ENCODE assay signal across 8 cellular contexts in genomic region chr16:70685938-70686375, GRCh38. TPM values are rescaled to one million over a fixed set of nuclear protein-coding genes. Genes with fewer than 3 reads are reported as not detected.
DNase-seq lines count a peak whose midpoint lies in the region; ATAC-seq and TF ChIP-seq lines count a peak whose summit lies in the region.

Gene MTSS2, minus strand, starts transcription at chr16:70686053. Its CDS starts 262 bp downstream, at chr16:70685791.

- H3K27ac ChIP-seq in fibroblast of lung (ENCODE audit: insufficient read depth, low read length) (peak within 1 kb of the TSS; percentile 94), transverse colon (peak within 1 kb of the TSS; percentile 87 to 95 (median 91))

- intact Hi-C loops in activated CD4-positive, alpha-beta T cell treated with anti-CD3 and anti-CD28 coated beads, Interleukin-2, amount 10 ng/mL, durations not matched to agents 24 days and 14 days (cut with micrococcal nuclease), result no loop called here
- intact Hi-C loops in transverse colon (cut with DNase I; ENCODE audit: low total_unique reads), result no loop called here

- no peak for TF ChIP-seq EP300 in transverse colon (IDR thresholded peaks at IDR 0.05; ENCODE audit: low read depth)

- H3K4me3 ChIP-seq in fibroblast of lung (replicated peaks in 1 of 4; ENCODE audit: control extremely low read depth in 1 of 4, insufficient read depth in 1 of 4, low read depth in 3 of 4, low read length in 4 of 4), result peak within 1 kb of the TSS; percentile 79 to 96 (median 86)
- H3K4me3 ChIP-seq in transverse colon, result peak within 1 kb of the TSS; percentile 57 to 61 (median 58)

- H3K9me3 ChIP-seq in fibroblast of lung (ENCODE audit: control insufficient read depth, insufficient read depth, low read depth, low read length) (no peaks in the 10 kb centered on the region), transverse colon (no peaks in the 10 kb centered on the region)

- TF ChIP-seq CTCF in fibroblast of lung (conservative IDR thresholded peaks at IDR 0.05 in 1 of 2, IDR thresholded peaks at IDR 0.05 in 1 of 2; ENCODE audit: low read depth in 1 of 2, low read length in 2 of 2), result no peak
- no peak for TF ChIP-seq CTCF in transverse colon (IDR thresholded peaks at IDR 0.05)

- H3K36me3 ChIP-seq in fibroblast of lung (ENCODE audit: control insufficient read depth, insufficient read depth, low read length), result peaks cover 11% of the 10 kb centered on the region
- H3K36me3 ChIP-seq in transverse colon, result no peaks in the 10 kb centered on the region

- H3K27me3 Mint-ChIP-seq in activated CD4-positive, alpha-beta T cell treated with anti-CD3 and anti-CD28 coated beads, Interleukin-2, amount 10 ng/mL, durations not matched to agents 24 days and 14 days, result peaks cover 25% of the 10 kb centered on the region

- peaks cover 59% of the 10 kb centered on the region for H3K4me1 ChIP-seq in fibroblast of lung (ENCODE audit: control insufficient read depth, extremely low read depth, insufficient read depth, low read length)
- peaks cover 59 to 93% (median 81%) of the 10 kb centered on the region in 4 donors for H3K4me1 ChIP-seq in transverse colon

- peak within 1 kb of the TSS; percentile 59 for H3K4me3 Mint-ChIP-seq in activated CD4-positive, alpha-beta T cell treated with anti-CD3 and anti-CD28 coated beads, Interleukin-2, amount 10 ng/mL, durations not matched to agents 24 days and 14 days

- no peak within 1 kb of the TSS for H3K27ac Mint-ChIP-seq in activated CD4-positive, alpha-beta T cell treated with anti-CD3 and anti-CD28 coated beads, Interleukin-2, amount 10 ng/mL, durations not matched to agents 24 days and 14 days

- H3K9me3 Mint-ChIP-seq in activated CD4-positive, alpha-beta T cell treated with anti-CD3 and anti-CD28 coated beads, Interleukin-2, amount 10 ng/mL, durations not matched to agents 24 days and 14 days, result no peaks in the 10 kb centered on the region

- peak within 1 kb of the TSS; percentile 96 for H3K4me2 ChIP-seq in fibroblast of lung (ENCODE audit: extremely low read depth, insufficient read depth, low read length)

- H3K4me1 Mint-ChIP-seq in activated CD4-positive, alpha-beta T cell treated with anti-CD3 and anti-CD28 coated beads, Interleukin-2, amount 10 ng/mL, durations not matched to agents 24 days and 14 days, result no peaks in the 10 kb centered on the region

- no peaks in the 10 kb centered on the region for H4K20me1 ChIP-seq in fibroblast of lung (ENCODE audit: control insufficient read depth, extremely low read depth, insufficient read depth, low read length)

- in situ Hi-C loops in transverse colon (cut with MboI; ENCODE audit: low pct_ligation_motif_present in 1 of 4, low pct_unique_long_range_greater_than_20kb in 1 of 4, low sequenced_read_pairs in 3 of 4), result loop anchor here in 1 of 4 donors (10.0 kb wide), 1 partner anchor 79 kb away; no protein-coding TSS in a partner anchor

- peak within 1 kb of the TSS; percentile 96 for H3K9ac ChIP-seq in fibroblast of lung (ENCODE audit: insufficient read depth, low read length)

- no peak for TF ChIP-seq POLR2A in transverse colon (IDR thresholded peaks at IDR 0.05)

- no peak for ATAC-seq in GM18520 (IDR thresholded peaks at IDR 0.05; ENCODE audit: unreplicated experiment)

- peak; percentile 75 for DNase-seq in activated CD4-positive, alpha-beta T cell treated with anti-CD3 and anti-CD28 coated beads, Interleukin-2, amount 10 ng/mL, durations not matched to agents 24 days and 14 days
- DNase-seq in activated CD4-positive, alpha-beta T cell treated with anti-CD3 and anti-CD28 coated beads, Interleukin-2, amount 50 U/mL, for 4 hours, result no peak
- peak; percentile 6 for DNase-seq in NCI-H146 treated with DMSO at 0.1 percent for 48 hours (lab: John Stamatoyannopoulos, UW; ENCODE audit: unreplicated experiment)
- DNase-seq in activated T-cell treated with anti-CD3 and anti-CD28 coated beads for 48 hours (ENCODE audit: low read depth), result peak; percentile 25
- DNase-seq in fibroblast of lung (ENCODE audit: low read depth in 2 of 2), result peak; percentile 86 to 91
- DNase-seq in mucosa of gallbladder (ENCODE audit: low spot score), result peak; percentile 80
- peak; percentile 77 for DNase-seq in transverse colon

- no peak within 1 kb of the TSS for H2AFZ ChIP-seq in fibroblast of lung (ENCODE audit: low read length)

- H3K27me3 ChIP-seq in fibroblast of lung (ENCODE audit: control insufficient read depth, insufficient read depth, low read length) (no peaks in the 10 kb centered on the region), transverse colon (peaks cover 6% of the 10 kb centered on the region)

- peaks cover 49% of the 10 kb centered on the region for H3K79me2 ChIP-seq in fibroblast of lung (ENCODE audit: control insufficient read depth, insufficient read depth, low read length)

- H3K36me3 Mint-ChIP-seq in activated CD4-positive, alpha-beta T cell treated with anti-CD3 and anti-CD28 coated beads, Interleukin-2, amount 10 ng/mL, durations not matched to agents 24 days and 14 days (ENCODE audit: low read depth), result no peaks in the 10 kb centered on the region

- WGBS in transverse colon (ENCODE audit: low coverage in 1 of 2), 2 donors, result 2% methylated on average over 29 of the region's 72 CpGs; no CpG with 5 or more reads in 1 of the 2 donors

RNA-seq across cellular contexts. Expression of gene MTSS2, which starts in this region (rescaled TPM):
- total RNA-seq in activated CD4-positive, alpha-beta T cell treated with anti-CD3 and anti-CD28 coated beads, Interleukin-2, amount 10 ng/mL, durations not matched to agents 24 days and 14 days, result 2.6 and 3.7 TPM in 2 replicates
- total RNA-seq in fibroblast of lung (81.7 and 126 TPM in 2 replicates), mucosa of gallbladder (113 TPM), transverse colon (100 to 1,000 TPM in 1 of 4 donors, 10 to 100 TPM in 3; 13.9 to 149 (median 33.8) TPM)
- 90.4 and 131 TPM in 2 replicates for polyA plus RNA-seq in fibroblast of lung
- polyA plus RNA-seq in fibroblast of lung (2012), result 128 and 258 TPM in 2 replicates
- polyA minus RNA-seq in fibroblast of lung (ENCODE audit: low replicate concordance), result 86.5 and 259 TPM in 2 replicates

Comparison
In these comparisons a context has a peak if more than half of its experiments do, and no peak if none do; other contexts are left out.
1. DNase-seq: peak in activated CD4-positive, alpha-beta T cell treated with anti-CD3 and anti-CD28 coated beads, Interleukin-2, amount 10 ng/mL, durations not matched to agents 24 days and 14 days (single experiment), NCI-H146 treated with DMSO at 0.1 percent for 48 hours (single experiment), activated T-cell treated with anti-CD3 and anti-CD28 coated beads for 48 hours (single experiment), fibroblast of lung (2 of 2), mucosa of gallbladder (single experiment) and transverse colon (single experiment); none in activated CD4-positive, alpha-beta T cell treated with anti-CD3 and anti-CD28 coated beads, Interleukin-2, amount 50 U/mL, for 4 hours (0 of 2).